17 cellular contexts compared by ENCODE assay signal in the genomic region with DNA sequence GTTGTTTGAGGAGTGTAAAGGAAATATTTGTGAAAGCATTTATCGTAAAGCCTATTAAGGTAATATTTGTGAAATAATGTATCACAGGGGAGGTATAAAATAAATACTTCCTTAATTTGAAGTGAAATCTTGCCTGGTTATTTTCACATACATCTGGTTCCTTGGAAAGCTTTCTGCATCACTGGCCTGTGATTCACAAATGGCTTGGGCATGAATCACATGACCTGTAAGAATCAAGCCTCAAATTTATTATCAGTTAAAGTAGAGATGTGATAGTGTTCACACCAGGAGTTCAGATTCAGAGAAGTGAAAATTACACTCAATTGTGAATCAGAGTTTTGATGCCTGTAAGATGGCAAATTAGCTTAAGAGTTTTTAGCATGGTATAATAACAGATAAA.
DNase-seq lines count a peak whose midpoint lies in the region; ATAC-seq and TF ChIP-seq lines count a peak whose summit lies in the region.
"Had no signal": no experiment of that assay in that cellular context is flagged by ENCODE, and none has a peak within 500 bp of the region (broad histone marks: within the 10 kb centered on the region; RNA-seq: fewer than 3 reads in every experiment).

No MANE protein-coding gene starts in this region.

- no peak for TF ChIP-seq POLR2A in spleen (IDR thresholded peaks at IDR 0.05)

- no peaks in the 10 kb centered on the region; the same call in 1 of the 2 replicates for H3K27me3 Mint-ChIP-seq in HFFc6 (ENCODE audit: insufficient read depth)

- peaks cover 6% of the 10 kb centered on the region for H3K36me3 Mint-ChIP-seq in HFFc6 (ENCODE audit: low read depth)

- H3K27ac ChIP-seq in A673 (ENCODE audit: low read depth, low read length, poor library complexity, severe bottlenecking) (no peak overlapping the region), spleen (no peak overlapping the region), aorta (ENCODE audit: low read depth in 1 of 2, low read length in 2 of 2) (no peak overlapping the region)
- H3K27ac ChIP-seq: cardiac muscle cell, lower lobe of right lung, neutrophil, testis had no signal

- peaks cover 9% of the 10 kb centered on the region for H3K9me3 ChIP-seq in A673 (ENCODE audit: low read depth, low read length, poor library complexity, severe bottlenecking)
- H3K9me3 ChIP-seq in spleen = peaks cover 0 to 15% (median 0%) of the 10 kb centered on the region in 8 donors
- H3K9me3 ChIP-seq in aorta (ENCODE audit: control insufficient read depth, low read length) = no peaks in the 10 kb centered on the region
- H3K9me3 ChIP-seq: lower lobe of right lung, neutrophil, testis had no signal

- TF ChIP-seq CTCF in A673 (conservative IDR thresholded peaks at IDR 0.05; ENCODE audit: low read depth, low read length) (no peak), HFFc6 (IDR thresholded peaks at IDR 0.05) (no peak), astrocyte of the cerebellum (IDR thresholded peaks at IDR 0.05; ENCODE audit: low read depth, low read length, missing control alignments) (no peak), spleen (IDR thresholded peaks at IDR 0.05 in 8 of 11, conservative IDR thresholded peaks at IDR 0.05 in 3 of 11) (no peak)

- peak; percentile 54 for DNase-seq in A673 (ENCODE audit: low spot score)
- DNase-seq in HFFc6 = peak; percentile 68
- DNase-seq in astrocyte of the cerebellum (ENCODE audit: low read depth) = peak; percentile 66
- peak; percentile 4 for DNase-seq in hepatic stellate cell (ENCODE audit: low spot score)
- no peak for DNase-seq in spleen
- DNase-seq in hippocampal formation (lab: John Stamatoyannopoulos, UW) = no peak
- no peak for DNase-seq in NCI-H82 (lab: John Stamatoyannopoulos, UW)
- DNase-seq in aorta = no peak
- DNase-seq: activated CD8-positive, alpha-beta memory T cell treated with anti-CD3 and anti-CD28 coated beads for 24 hours; activated gamma-delta T cell treated with Interleukin-2 at 50 U/mL for 16 hours; DMS153; endodermal cell; lower lobe of right lung; NCI-H2227 treated with DMSO at 0.1 percent for 48 hours; testis had no signal

- no peaks in the 10 kb centered on the region for H3K36me3 ChIP-seq in A673 (ENCODE audit: insufficient read depth, low read length, poor library complexity, severe bottlenecking)
- no peaks in the 10 kb centered on the region for H3K36me3 ChIP-seq in spleen
- no peaks in the 10 kb centered on the region for H3K36me3 ChIP-seq in aorta (ENCODE audit: control insufficient read depth in 1 of 2, insufficient read depth in 2 of 2, low read length in 1 of 2)
- H3K36me3 ChIP-seq: cardiac muscle cell, lower lobe of right lung, neutrophil had no signal

- H3K27me3 ChIP-seq in A673 (replicated peaks; ENCODE audit: insufficient read depth, low read depth, low read length, poor library complexity) (no peaks in the 10 kb centered on the region), spleen (replicated peaks in 1 of 7) (no peaks in the 10 kb centered on the region), aorta (ENCODE audit: control insufficient read depth in 1 of 2, insufficient read depth in 2 of 2, low read length in 1 of 2) (no peaks in the 10 kb centered on the region)
- H3K27me3 ChIP-seq: cardiac muscle cell, neutrophil, testis had no signal

- H3K4me3 ChIP-seq in A673 (ENCODE audit: low read depth, low read length, poor library complexity, severe bottlenecking) (no peak overlapping the region), astrocyte of the cerebellum (ENCODE audit: low read depth, low read length) (no peak overlapping the region), spleen (no peak overlapping the region), aorta (ENCODE audit: low read length in 2 of 2) (no peak overlapping the region)
- H3K4me3 ChIP-seq: cardiac muscle cell, lower lobe of right lung, testis had no signal

- 84 to 98% (median 92%) methylated on average over 1 of the region's 1 CpG for WGBS in spleen, 5 donors
- 54 to 68% methylated on average over 1 of the region's 1 CpG for WGBS in aorta, 2 donors

- CTCF ChIA-PET in A673 (lab: Charles Lee) = no interaction called here

- H3K27ac Mint-ChIP-seq in HFFc6 = no peak overlapping the region
- H3K27ac Mint-ChIP-seq: endodermal cell had no signal

- intact Hi-C loops in A673 (cut with micrococcal nuclease; ENCODE audit: unreplicated experiment) (no loop called here), spleen (cut with DNase I; ENCODE audit: low total_unique reads) (no loop called here), aorta (cut with DNase I) (no loop called here)

- no peaks in the 10 kb centered on the region for H3K9me3 Mint-ChIP-seq in HFFc6

- H3K4me1 Mint-ChIP-seq in HFFc6 (ENCODE audit: low read depth) = peaks cover 35% of the 10 kb centered on the region

- in situ Hi-C loops in astrocyte of the cerebellum (cut with HindIII; ENCODE audit: low sequenced_read_pairs) = no loop called here

- ATAC-seq in aorta (ENCODE audit: low FRiP score) = no peak
- ATAC-seq: lower lobe of right lung had no signal

- BruUV-seq in A673 (replicated peaks; lab: Mats Ljungman, UMichigan) = no TSS peak

- H3K4me1 ChIP-seq in A673 (ENCODE audit: insufficient read depth, low read length, poor library complexity, severe bottlenecking) = no peaks in the 10 kb centered on the region
- no peaks in the 10 kb centered on the region for H3K4me1 ChIP-seq in spleen
- no peaks in the 10 kb centered on the region for H3K4me1 ChIP-seq in aorta (ENCODE audit: control insufficient read depth in 1 of 2, insufficient read depth in 2 of 2, low read length in 2 of 2)
- H3K4me1 ChIP-seq: lower lobe of right lung, testis had no signal

- POLR2A ChIA-PET in A673 (lab: Charles Lee; ENCODE audit: low non-redundant PET) = interaction anchor here (0.6 kb wide), 1 partner anchor 42 kb away, joined by 3 read pairs; no protein-coding TSS in a partner anchor

- H3K4me3 Mint-ChIP-seq in HFFc6 = no peak overlapping the region
- H3K4me3 Mint-ChIP-seq: endodermal cell had no signal

Comparison
In these comparisons a context has a peak if more than half of its experiments do, and no peak if none do; other contexts are left out.
1. DNase-seq: peak in A673 (single experiment), HFFc6 (single experiment), astrocyte of the cerebellum (single experiment) and hepatic stellate cell (single experiment); none in spleen (single experiment), hippocampal formation (0 of 2), NCI-H82 (single experiment) and aorta (0 of 2).